In the genomic region with DNA sequence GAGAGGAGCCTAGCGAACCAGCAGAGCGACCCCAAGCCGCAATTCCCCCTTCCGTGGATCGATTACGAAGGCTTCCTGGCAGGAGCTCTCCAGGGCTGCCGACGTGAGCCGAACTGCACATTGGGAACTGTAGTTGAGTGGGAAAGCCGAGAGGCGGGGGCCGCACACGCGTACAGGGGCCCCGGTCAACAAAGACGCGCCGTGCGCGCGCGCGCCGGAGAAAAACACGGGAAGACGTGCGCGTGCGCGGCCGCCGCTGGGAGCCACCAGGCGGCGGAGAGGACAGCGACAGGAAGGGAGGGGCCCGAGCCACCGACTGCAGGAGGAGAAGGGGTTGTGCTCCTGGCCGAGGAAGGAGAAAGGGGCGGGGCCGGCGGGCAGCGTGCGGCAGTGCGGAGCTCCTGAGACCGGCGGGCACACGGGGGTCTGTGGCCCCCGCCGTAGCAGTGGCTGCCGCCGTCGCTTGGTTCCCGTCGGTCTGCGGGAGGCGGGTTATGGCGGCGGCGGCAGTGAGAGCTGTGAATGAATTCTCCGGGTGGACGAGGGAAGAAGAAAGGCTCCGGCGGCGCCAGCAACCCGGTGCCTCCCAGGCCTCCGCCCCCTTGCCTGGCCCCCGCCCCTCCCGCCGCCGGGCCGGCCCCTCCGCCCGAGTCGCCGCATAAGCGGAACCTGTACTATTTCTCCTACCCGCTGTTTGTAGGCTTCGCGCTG, we compare ENCODE assay signal across 8 cellular contexts. TPM values are rescaled to one million over a fixed set of nuclear protein-coding genes. Genes with fewer than 3 reads are reported as not detected.
DNase-seq lines count a peak whose midpoint lies in the region; ATAC-seq and TF ChIP-seq lines count a peak whose summit lies in the region.

TSS of gene SPAST (plus strand) at position 247 of the 711 bp plus-strand sequence. CDS start at position 523, 276 bp downstream.

- peak within 1 kb of the TSS; percentile 86 for H3K9ac ChIP-seq in SU-DHL-6 (ENCODE audit: low read length)

- H3F3A ChIP-seq in SU-DHL-6 (ENCODE audit: insufficient read depth): no peaks in the 10 kb centered on the region

- H3K4me1 Mint-ChIP-seq in activated naive CD8-positive, alpha-beta T cell treated with anti-CD3 and anti-CD28 coated beads, Interleukin-2, amount 10 ng/mL, durations not matched to agents 7 days and 5 days: peaks cover 22% of the 10 kb centered on the region
- H3K4me1 Mint-ChIP-seq in osteocyte (ENCODE audit: unreplicated experiment): peaks cover 29% of the 10 kb centered on the region

- H3K27me3 ChIP-seq in SU-DHL-6 (ENCODE audit: low read length) (no peaks in the 10 kb centered on the region), thymus (ENCODE audit: control insufficient read depth, insufficient read depth) (no peaks in the 10 kb centered on the region)

- H3K4me1 ChIP-seq in thymus (ENCODE audit: control insufficient read depth, insufficient read depth, low read length): peaks cover 2% of the 10 kb centered on the region

- peak; percentile 42 for TF ChIP-seq CTCF in GM12873 (IDR thresholded peaks at IDR 0.05; ENCODE audit: insufficient read depth, low read depth, low read length, missing control alignments)
- no peak for TF ChIP-seq CTCF in SU-DHL-6 (IDR thresholded peaks at IDR 0.05; ENCODE audit: insufficient read depth, low read length, poor library complexity, severe bottlenecking)
- peak; percentile 49 for TF ChIP-seq CTCF in osteocyte (IDR thresholded peaks at IDR 0.05)

- H3K36me3 Mint-ChIP-seq in activated naive CD8-positive, alpha-beta T cell treated with anti-CD3 and anti-CD28 coated beads, Interleukin-2, amount 10 ng/mL, durations not matched to agents 7 days and 5 days: peaks cover 1% of the 10 kb centered on the region
- H3K36me3 Mint-ChIP-seq in osteocyte (ENCODE audit: unreplicated experiment): peaks cover 2% of the 10 kb centered on the region

- H3K9me3 ChIP-seq in SU-DHL-6 (ENCODE audit: insufficient read depth, low read length) (no peaks in the 10 kb centered on the region), thymus (ENCODE audit: control insufficient read depth) (no peaks in the 10 kb centered on the region)

- peaks cover 4% of the 10 kb centered on the region for H3K27me3 Mint-ChIP-seq in activated naive CD8-positive, alpha-beta T cell treated with anti-CD3 and anti-CD28 coated beads, Interleukin-2, amount 10 ng/mL, durations not matched to agents 7 days and 5 days
- no peaks in the 10 kb centered on the region for H3K27me3 Mint-ChIP-seq in osteocyte (ENCODE audit: unreplicated experiment)

- H3K9me2 ChIP-seq in SU-DHL-6 (replicated peaks; ENCODE audit: insufficient read depth, low read length): no peaks in the 10 kb centered on the region

- peak within 1 kb of the TSS; percentile 92 for H3K27ac Mint-ChIP-seq in activated naive CD8-positive, alpha-beta T cell treated with anti-CD3 and anti-CD28 coated beads, Interleukin-2, amount 10 ng/mL, durations not matched to agents 7 days and 5 days
- peak within 1 kb of the TSS; percentile 93 for H3K27ac Mint-ChIP-seq in osteocyte (ENCODE audit: unreplicated experiment)

- H3K36me3 ChIP-seq in SU-DHL-6 (ENCODE audit: low read length) (no peaks in the 10 kb centered on the region), thymus (ENCODE audit: control insufficient read depth, insufficient read depth) (no peaks in the 10 kb centered on the region)

- ATAC-seq in HG02759 (IDR thresholded peaks at IDR 0.05; ENCODE audit: unreplicated experiment): peak; percentile 97
- peak; percentile 95 for ATAC-seq in activated naive CD8-positive, alpha-beta T cell treated with anti-CD3 and anti-CD28 coated beads, Interleukin-2, amount 10 ng/mL, durations not matched to agents 7 days and 5 days (ENCODE audit: low read depth)

- DNase-seq in NCI-H128 (lab: John Stamatoyannopoulos, UW; ENCODE audit: unreplicated experiment) (peak; percentile 97), head of caudate nucleus (peak; percentile 93 to 99 (median 97)), osteocyte (ENCODE audit: extremely low spot score, unreplicated experiment) (peak; percentile 99)
- peak; percentile 96 for DNase-seq in activated naive CD8-positive, alpha-beta T cell treated with anti-CD3 and anti-CD28 coated beads, Interleukin-2, amount 10 ng/mL, durations not matched to agents 7 days and 5 days

- no peaks in the 10 kb centered on the region for H4K20me1 ChIP-seq in SU-DHL-6 (ENCODE audit: low read depth, low read length)

- peak within 1 kb of the TSS; percentile 98 for H2AFZ ChIP-seq in SU-DHL-6 (ENCODE audit: low read depth, low read length, severe bottlenecking)

- H3K4me2 ChIP-seq in SU-DHL-6 (ENCODE audit: low read depth, low read length, poor library complexity, severe bottlenecking): peak within 1 kb of the TSS; percentile 86

- H3K4me3 ChIP-seq in SU-DHL-6 (ENCODE audit: insufficient read depth, low read length, poor library complexity, severe bottlenecking) (peak within 1 kb of the TSS; percentile 86), thymus (ENCODE audit: low read length) (peak within 1 kb of the TSS; percentile 76)

- H3K27ac ChIP-seq in SU-DHL-6 (ENCODE audit: low read depth, low read length) (peak within 1 kb of the TSS; percentile 76), thymus (ENCODE audit: low read depth) (peak within 1 kb of the TSS; percentile 91)

- H3K9me3 Mint-ChIP-seq in activated naive CD8-positive, alpha-beta T cell treated with anti-CD3 and anti-CD28 coated beads, Interleukin-2, amount 10 ng/mL, durations not matched to agents 7 days and 5 days: no peaks in the 10 kb centered on the region
- H3K9me3 Mint-ChIP-seq in osteocyte (ENCODE audit: unreplicated experiment): no peaks in the 10 kb centered on the region

- under 1% methylated on average over 79 of the region's 79 CpGs for WGBS in thymus

- peaks cover 17% of the 10 kb centered on the region; the same call in 1 of the 2 replicates for H3K79me2 ChIP-seq in SU-DHL-6 (ENCODE audit: insufficient read depth, low read length)

- POLR2A ChIA-PET in activated naive CD8-positive, alpha-beta T cell treated with anti-CD3 and anti-CD28 coated beads, Interleukin-2, amount 10 ng/mL, durations not matched to agents 7 days and 5 days (lab: Charles Lee): interaction anchor here (0.5 to 3.5 kb wide), 11 partner anchors 18 to 252 kb away, joined by 3 to 50 read pairs (median 5); partner anchors contain the start of genes DPY30 and SLC30A6

- peak within 1 kb of the TSS; percentile 98 for H3K4me3 Mint-ChIP-seq in activated naive CD8-positive, alpha-beta T cell treated with anti-CD3 and anti-CD28 coated beads, Interleukin-2, amount 10 ng/mL, durations not matched to agents 7 days and 5 days
- H3K4me3 Mint-ChIP-seq in osteocyte (ENCODE audit: unreplicated experiment): peak within 1 kb of the TSS; percentile 95

- intact Hi-C loops in head of caudate nucleus (cut with DNase I): loop anchor here (2.0 to 5.0 kb wide), 2 partner anchors 53 to 104 kb away; partner anchors contain the start of genes MEMO1 and SLC30A6

RNA-seq across cellular contexts. Expression of gene SPAST, which starts in this region (rescaled TPM):
- total RNA-seq in activated naive CD8-positive, alpha-beta T cell treated with anti-CD3 and anti-CD28 coated beads, Interleukin-2, amount 10 ng/mL, durations not matched to agents 7 days and 5 days: 10 to 100 TPM; 18.8 to 19.2 TPM
- 25.6 and 26.4 TPM in 2 replicates for total RNA-seq in osteocyte
- 12.7 TPM for polyA plus RNA-seq in thymus

Comparison
In these comparisons a context has a peak if more than half of its experiments do, and no peak if none do; other contexts are left out.
1. Peak in every context shown above with its lines: DNase-seq, ATAC-seq, H3K4me3 ChIP-seq and H3K27ac ChIP-seq.